26 cellular contexts compared by ENCODE assay signal in the genomic region with DNA sequence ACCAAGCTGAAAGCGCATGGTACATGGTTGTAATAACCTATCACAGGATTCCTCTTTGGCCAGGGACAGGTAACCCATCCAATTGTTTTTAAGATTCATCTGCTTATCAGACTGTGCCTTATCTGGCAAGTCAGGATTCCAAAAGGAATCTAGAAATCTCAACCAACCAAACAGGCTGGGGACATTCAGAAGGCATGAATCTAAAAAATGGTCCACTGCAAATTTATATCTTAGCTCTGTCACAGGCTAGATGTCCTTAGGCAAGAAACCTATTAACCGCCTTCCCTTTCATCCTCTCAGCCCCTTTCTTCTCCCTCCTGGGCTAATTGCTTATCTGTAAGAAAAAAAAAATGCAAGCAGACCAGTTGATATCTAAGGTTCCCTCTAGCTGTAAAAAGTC. TPM values are rescaled to one million over a fixed set of nuclear protein-coding genes. Genes with fewer than 3 reads are reported as not detected.
"Had no signal": no experiment of that assay in that cellular context is flagged by ENCODE, and none has a peak within 500 bp of the region (broad histone marks: within the 10 kb centered on the region; RNA-seq: fewer than 3 reads in every experiment).

No MANE protein-coding gene starts in this region.

- ATAC-seq: HepG2 had no signal

- FAIRE-seq: HepG2, RCC 7860 had no signal

- H3K4me3 ChIP-seq: MG63, SJSA1, SK-N-MC had no signal

- H3K27ac ChIP-seq: SJSA1, SK-N-MC had no signal

- H3K36me3 ChIP-seq: MG63, SJSA1 had no signal

- DNase-seq: IMR-90, KG1, MG63, MV-4-11, NCI-H1048, NCI-H1105, NCI-H1417, NCI-H1436 treated with DMSO at 0.1 percent for 48 hours, NCI-H1694, NCI-H187 treated with DMSO at 0.1 percent for 48 hours, NCI-H2029 treated with DMSO at 0.1 percent for 48 hours, NCI-H2107, NCI-H2171 treated with DMSO at 0.1 percent for 48 hours, NCI-H345, NCI-H446 treated with DMSO at 0.1 percent for 48 hours, NCI-H510A treated with DMSO at 0.1 percent for 48 hours, NCI-H526, NCI-H748 treated with DMSO at 0.1 percent for 48 hours, Right ventricle myocardium superior, RPMI8226, SIG-M5 had no signal

- H3K9me3 ChIP-seq: MG63 had no signal

RNA-seq across cellular contexts. Expression of a gene that starts 4.3 kb away (rescaled TPM):
- total RNA-seq: IMR-90; Right ventricle myocardium superior; T-helper 1 cell treated with Interleukin-12 subunit alpha and Interleukin-12 subunit beta and Interleukin-4 antibody, amounts not matched to agents 30 ng/mL and 1 ng/mL, for 36 hours had no signal
- polyA plus RNA-seq: IMR-90 had no signal
